In the genomic region with DNA sequence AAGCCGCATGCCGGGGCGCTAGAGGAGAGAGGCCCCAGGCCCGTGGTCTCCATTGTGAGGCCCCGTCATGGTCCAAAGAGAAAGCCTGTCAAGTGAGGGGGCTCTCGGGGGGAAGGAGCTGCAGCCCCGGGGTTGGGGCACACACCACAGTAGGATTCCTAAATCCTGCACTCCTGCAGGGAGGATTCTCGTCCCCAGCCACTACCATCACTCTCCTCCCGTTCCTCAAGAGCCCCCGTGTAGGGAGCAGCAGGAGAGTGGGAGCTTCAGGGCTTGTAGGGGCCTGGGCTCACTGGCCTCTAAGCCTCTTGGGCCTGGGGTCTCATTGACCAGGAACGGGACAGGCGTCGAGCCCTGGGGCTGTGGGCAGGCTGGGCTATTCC, we compare ENCODE assay signal across 8 cellular contexts. TPM values are rescaled to one million over a fixed set of nuclear protein-coding genes. Genes with fewer than 3 reads are reported as not detected.
DNase-seq lines count a peak whose midpoint lies in the region; ATAC-seq, FAIRE-seq and TF ChIP-seq lines count a peak whose summit lies in the region.

No MANE protein-coding gene starts in this region.

- peak overlapping the region; percentile 87 to 94 (median 91) for H3K27ac Mint-ChIP-seq in CD14-positive monocyte

- DNase-seq in CD14-positive monocyte (ENCODE audit: low spot score) = no peak
- no peak for DNase-seq in LNCaP clone FGC (ENCODE audit: low read depth)
- DNase-seq in H1 (ENCODE audit: low read depth in 1 of 2, low spot score in 2 of 2) = no peak
- no peak for DNase-seq in omental fat pad (ENCODE audit: low spot score)
- no peak for DNase-seq in SW 1271 (lab: John Stamatoyannopoulos, UW)
- no peak for DNase-seq in RKO (ENCODE audit: low spot score)
- DNase-seq in islet precursor cell = no peak

- H3K14ac ChIP-seq in H1 (ENCODE audit: insufficient read length) = no peak overlapping the region

- H3K9me3 Mint-ChIP-seq in CD14-positive monocyte = peaks cover 0 to 2% (median 0%) of the 10 kb centered on the region in 7 donors

- H3K4me1 ChIP-seq in H1 (replicated peaks in 1 of 4; ENCODE audit: control insufficient read depth in 3 of 4, insufficient read depth in 4 of 4, low read length in 3 of 4) = peaks cover 0 to 24% (median 15%) of the 10 kb centered on the region in 4 experiments; a peak in 5 of 7 replicates

- H3K23me2 ChIP-seq in H1 (ENCODE audit: low read depth, low read length) = peaks cover 11% of the 10 kb centered on the region; the same call in 1 of the 2 replicates

- H3K18ac ChIP-seq in H1 (ENCODE audit: extremely low read depth, low read length) = no peak overlapping the region

- no peak overlapping the region for H2BK12ac ChIP-seq in H1 (ENCODE audit: low read depth, low read length)

- ATAC-seq in omental fat pad (ENCODE audit: low FRiP score) = peak; percentile 2
- no peak for ATAC-seq in GM19023 (IDR thresholded peaks at IDR 0.05; ENCODE audit: unreplicated experiment)

- no peak for TF ChIP-seq RAD21 in H1 (IDR thresholded peaks at IDR 0.05 in 1 of 2, conservative IDR thresholded peaks at IDR 0.05 in 1 of 2; ENCODE audit: low read depth in 2 of 2, low read length in 2 of 2)

- H3K4me3 ChIP-seq in LNCaP clone FGC (ENCODE audit: low read depth, low read length) (peak overlapping the region; percentile 67), H1 (ENCODE audit: extremely low read depth in 1 of 4, insufficient read depth in 2 of 4, low read depth in 3 of 4, low read length in 4 of 4) (peak overlapping the region in 1 of 4 experiments; percentile 73; a peak in 4 of 8 replicates)

- no peak overlapping the region for H2AFZ ChIP-seq in H1 (ENCODE audit: low read length)

- POLR2A ChIA-PET in H1 (lab: Charles Lee; ENCODE audit: partially characterized antibody) = interaction anchor here (1.1 to 1.5 kb wide), 4 partner anchors 19 to 269 kb away, joined by 3 to 4 read pairs (median 4); partner anchors contain the start of genes ATP6V0D1 and PSMB10

- no peak overlapping the region for H3K4ac ChIP-seq in H1 (replicated peaks; ENCODE audit: insufficient read length, low read depth, low read length)

- no peak for FAIRE-seq in H1 (lab: Jason Lieb, UNC)

- peak overlapping the region; percentile 88 to 96 for H3K4me3 Mint-ChIP-seq in CD14-positive monocyte

- peaks cover 0 to 3% (median 0%) of the 10 kb centered on the region in 4 experiments; a peak in 2 of 7 replicates for H3K27me3 ChIP-seq in H1 (replicated peaks in 1 of 4; ENCODE audit: control insufficient read depth in 3 of 4, extremely low read depth in 1 of 4, insufficient read depth in 3 of 4, low read length in 3 of 4)

- H2BK20ac ChIP-seq in H1 (ENCODE audit: low read length) = no peak overlapping the region

- H4K8ac ChIP-seq in H1 (ENCODE audit: extremely low read depth, insufficient read depth, low read length) = no peak overlapping the region; the same call in 1 of the 2 replicates

- H4K20me1 ChIP-seq in H1 (replicated peaks in 1 of 2; ENCODE audit: control insufficient read depth in 1 of 2, insufficient read depth in 2 of 2, low read length in 2 of 2) = peaks cover 3 to 8% of the 10 kb centered on the region in 2 experiments

- TF ChIP-seq POLR2A in H1 (IDR thresholded peaks at IDR 0.05; ENCODE audit: control extremely low read depth in 1 of 2, low read depth in 2 of 2, low read length in 2 of 2) = no peak

- H3K23ac ChIP-seq in H1 (ENCODE audit: insufficient read length) = no peak overlapping the region

- H3K9ac ChIP-seq in H1 (replicated peaks in 1 of 4; ENCODE audit: extremely low read depth in 1 of 4, low read depth in 3 of 4, low read length in 3 of 4) = no peak overlapping the region

- CTCF ChIA-PET in H1 (lab: Charles Lee; ENCODE audit: partially characterized antibody) = interaction anchor here (0.6 to 13.7 kb wide), 26 partner anchors 10 to 274 kb away, joined by 3 to 202 read pairs (median 6); partner anchors contain the start of genes CARMIL2 and CTRL

- no peak overlapping the region for H2BK5ac ChIP-seq in H1 (ENCODE audit: low read depth, low read length)

- H3K27me3 Mint-ChIP-seq in CD14-positive monocyte (ENCODE audit: low read depth in 3 of 3) = peaks cover 0 to 2% (median 0%) of the 10 kb centered on the region in 3 donors

- TF ChIP-seq CTCF in CD14-positive monocyte (IDR thresholded peaks at IDR 0.05) (no peak), LNCaP clone FGC (IDR thresholded peaks at IDR 0.05; ENCODE audit: control insufficient read depth, extremely low read depth, insufficient read depth) (no peak), H1 (IDR thresholded peaks at IDR 0.05; ENCODE audit: control extremely low read depth in 1 of 3, insufficient read depth in 1 of 3, low read depth in 1 of 3, low read length in 3 of 3) (no peak), omental fat pad (IDR thresholded peaks at IDR 0.05) (no peak)

- H3K56ac ChIP-seq in H1 (replicated peaks; ENCODE audit: insufficient read length, low read depth, low read length) = no peak overlapping the region

- 71% methylated on average over 12 of the region's 13 CpGs; no CpG with 5 or more reads in 1 of the 2 experiments for WGBS in H1 (ENCODE audit: extremely low coverage in 1 of 2, insufficient coverage in 1 of 2, insufficient read length in 1 of 2, insufficient replicate concordance in 2 of 2, low coverage in 1 of 2, low lambda C conversion rate in 2 of 2, missing lambda C conversion rate in 1 of 2), 2 experiments

- H3K79me2 ChIP-seq in H1 (ENCODE audit: control insufficient read depth in 1 of 2, insufficient read depth in 2 of 2, low read length in 2 of 2) = no peaks in the 10 kb centered on the region

- no peak overlapping the region for H4K5ac ChIP-seq in H1 (ENCODE audit: insufficient read length, low read depth, low read length)

- no peak overlapping the region for H2BK120ac ChIP-seq in H1 (replicated peaks; ENCODE audit: low read depth, low read length)

- no peak overlapping the region for H3K27ac ChIP-seq in H1 (ENCODE audit: low read depth, low read length)

- no peaks in the 10 kb centered on the region for H3K79me1 ChIP-seq in H1 (ENCODE audit: low read depth, low read length)

- no peaks in the 10 kb centered on the region for H3K36me3 ChIP-seq in H1 (ENCODE audit: control insufficient read depth in 2 of 4, insufficient read depth in 4 of 4, low read length in 3 of 4)

- no peak overlapping the region for H4K91ac ChIP-seq in H1 (replicated peaks; ENCODE audit: insufficient read length, low read length)

- H3K9me3 ChIP-seq in H1 (ENCODE audit: insufficient read depth in 2 of 2, low read depth in 1 of 2, low read length in 1 of 2) = no peaks in the 10 kb centered on the region

- H2AK5ac ChIP-seq in H1 (ENCODE audit: low read depth, low read length) = no peak overlapping the region

- H2BK15ac ChIP-seq in H1 (ENCODE audit: low read length) = no peak overlapping the region

- intact Hi-C loops in CD14-positive monocyte (cut with micrococcal nuclease) = loop anchor here (2.0 to 10.0 kb wide), 9 partner anchors 50 to 417 kb away; partner anchors contain the start of genes RANBP10 (in 2 of the 2), TSNAXIP1 (in 2 of the 2), CENPT (in 1 of the 2) and CTCF (in 1 of the 2)

- peak overlapping the region; percentile 78 to 95 for H3K4me2 ChIP-seq in H1 (ENCODE audit: insufficient read depth in 1 of 2, low read depth in 2 of 2, low read length in 2 of 2)

- peaks cover 5 to 8% of the 10 kb centered on the region in 2 donors for H3K36me3 Mint-ChIP-seq in CD14-positive monocyte

- H3K4me1 Mint-ChIP-seq in CD14-positive monocyte = peaks cover 30% of the 10 kb centered on the region

- no peak for TF ChIP-seq EP300 in H1 (IDR thresholded peaks at IDR 0.05; ENCODE audit: borderline replicate concordance in 1 of 2, low read depth in 2 of 2, low read length in 2 of 2)

RNA-seq across cellular contexts. Expression of gene C16orf86, which starts 0.8 kb away (rescaled TPM):
- polyA plus RNA-seq in CD14-positive monocyte (1 to 10 TPM; 4.1 to 4.6 TPM), H1 (2011; rRNA removed) (1.4 and 2.4 TPM in 2 replicates)
- total RNA-seq in H1 (2021; fragmentation: NEBNext Ultra II Directional; extraction: Animal tissue kit (Norgen Biotek cat#: 25700)) = 2.0 and 2.3 TPM in 2 replicates
- polyA plus RNA-seq in H1 (2011; cell fraction: cytosol; rRNA removed) = 3.3 TPM
- polyA plus RNA-seq in H1 (2011; cell fraction: nucleus; rRNA removed) = 4.8 TPM
- polyA plus RNA-seq in H1 (2012, experiment 1 of 2) = 1.3 to 2.3 TPM (median 1.7 TPM) in 4 replicates
- polyA plus RNA-seq in H1 (2012, experiment 2 of 2) = 2.9 TPM
- 1.8 TPM for polyA plus RNA-seq in H1 (2013, experiment 1 of 2)
- 1.6 TPM for polyA plus RNA-seq in H1 (2013, experiment 2 of 2)
- polyA minus RNA-seq in H1 (2011; rRNA and poly(A)+ RNA removed) = 0.20 and 0.47 TPM in 2 replicates
- polyA minus RNA-seq in H1 (2011; cell fraction: cytosol; rRNA and poly(A)+ RNA removed) = 2.2 TPM
- polyA minus RNA-seq in H1 (2011; cell fraction: nucleus; rRNA and poly(A)+ RNA removed) = 0.80 TPM
- total RNA-seq in omental fat pad = 1 to 10 TPM; 5.0 to 8.3 (median 7.6) TPM

RNA-seq across cellular contexts. Expression of gene ENKD1, which starts 0.9 kb away (rescaled TPM):
- polyA plus RNA-seq in CD14-positive monocyte (1 to 10 TPM in 1 of 2 donors, under 1 TPM in 1; 0.92 to 3.2 TPM), H1 (2011; rRNA removed) (16.0 and 16.1 TPM in 2 replicates)
- 9.6 and 12.9 TPM in 2 replicates for total RNA-seq in H1 (2021; fragmentation: NEBNext Ultra II Directional; extraction: Animal tissue kit (Norgen Biotek cat#: 25700))
- polyA plus RNA-seq in H1 (2011; cell fraction: cytosol; rRNA removed) = 15.7 TPM
- polyA plus RNA-seq in H1 (2011; cell fraction: nucleus; rRNA removed) = 28.3 TPM
- 10.8 to 13.3 TPM (median 11.6 TPM) in 4 replicates for polyA plus RNA-seq in H1 (2012, experiment 1 of 2)
- polyA plus RNA-seq in H1 (2012, experiment 2 of 2) = 8.8 TPM
- polyA plus RNA-seq in H1 (2013, experiment 1 of 2) = 9.3 TPM
- polyA plus RNA-seq in H1 (2013, experiment 2 of 2) = 8.1 TPM
- 1.3 and 2.9 TPM in 2 replicates for polyA minus RNA-seq in H1 (2011; rRNA and poly(A)+ RNA removed)
- polyA minus RNA-seq in H1 (2011; cell fraction: cytosol; rRNA and poly(A)+ RNA removed) = 5.9 TPM
- polyA minus RNA-seq in H1 (2011; cell fraction: nucleus; rRNA and poly(A)+ RNA removed) = 9.0 TPM
- total RNA-seq in omental fat pad = 10 to 100 TPM in 3 of 4 donors, 1 to 10 TPM in 1; 7.7 to 17.8 (median 13.7) TPM

RNA-seq across cellular contexts. Expression of gene PARD6A, which starts 6.7 kb away (rescaled TPM):
- polyA plus RNA-seq in CD14-positive monocyte (1 to 10 TPM; 6.1 to 6.9 TPM), H1 (2011; rRNA removed) (21.8 and 28.6 TPM in 2 replicates)
- total RNA-seq in H1 (2021; fragmentation: NEBNext Ultra II Directional; extraction: Animal tissue kit (Norgen Biotek cat#: 25700)) = 14.4 and 15.1 TPM in 2 replicates
- 16.3 TPM for polyA plus RNA-seq in H1 (2011; cell fraction: cytosol; rRNA removed)
- 19.6 TPM for polyA plus RNA-seq in H1 (2011; cell fraction: nucleus; rRNA removed)
- 7.8 to 16.8 TPM (median 12.8 TPM) in 4 replicates for polyA plus RNA-seq in H1 (2012, experiment 1 of 2)
- polyA plus RNA-seq in H1 (2012, experiment 2 of 2) = 19.7 TPM
- 11.5 TPM for polyA plus RNA-seq in H1 (2013, experiment 1 of 2)
- polyA plus RNA-seq in H1 (2013, experiment 2 of 2) = 11.4 TPM
- polyA minus RNA-seq in H1 (2011; rRNA and poly(A)+ RNA removed) = 5.2 and 6.0 TPM in 2 replicates
- polyA minus RNA-seq in H1 (2011; cell fraction: cytosol; rRNA and poly(A)+ RNA removed) = 4.8 TPM
- 5.4 TPM for polyA minus RNA-seq in H1 (2011; cell fraction: nucleus; rRNA and poly(A)+ RNA removed)
- total RNA-seq in omental fat pad = 10 to 100 TPM in 1 of 4 donors, 1 to 10 TPM in 3; 3.2 to 12.5 (median 4.6) TPM

RNA-seq across cellular contexts. Expression of gene ACD, which starts 7.4 kb away (rescaled TPM):
- 10 to 100 TPM; 11.8 to 14.9 TPM for polyA plus RNA-seq in CD14-positive monocyte
- total RNA-seq in H1 (2021; fragmentation: NEBNext Ultra II Directional; extraction: Animal tissue kit (Norgen Biotek cat#: 25700)) = 34.8 and 35.8 TPM in 2 replicates
- polyA plus RNA-seq in H1 (2011; rRNA removed) = 58.0 and 81.7 TPM in 2 replicates
- polyA plus RNA-seq in H1 (2011; cell fraction: cytosol; rRNA removed) = 34.3 TPM
- polyA plus RNA-seq in H1 (2011; cell fraction: nucleus; rRNA removed) = 79.1 TPM
- polyA plus RNA-seq in H1 (2012, experiment 1 of 2) = 37.3 to 46.0 TPM (median 44.3 TPM) in 4 replicates
- polyA plus RNA-seq in H1 (2012, experiment 2 of 2) = 52.7 TPM
- 38.0 TPM for polyA plus RNA-seq in H1 (2013, experiment 1 of 2)
- 35.8 TPM for polyA plus RNA-seq in H1 (2013, experiment 2 of 2)
- 18.5 and 23.8 TPM in 2 replicates for polyA minus RNA-seq in H1 (2011; rRNA and poly(A)+ RNA removed)
- polyA minus RNA-seq in H1 (2011; cell fraction: cytosol; rRNA and poly(A)+ RNA removed) = 28.0 TPM
- polyA minus RNA-seq in H1 (2011; cell fraction: nucleus; rRNA and poly(A)+ RNA removed) = 26.7 TPM
- 10 to 100 TPM in 3 of 4 donors, 1 to 10 TPM in 1; 9.5 to 21.3 (median 18.4) TPM for total RNA-seq in omental fat pad

RNA-seq across cellular contexts. Expression of gene CARMIL2, which starts 22.5 kb away (rescaled TPM):
- polyA plus RNA-seq in CD14-positive monocyte = under 1 TPM in 1 of 2 donors, not detected in 1; 0.30 TPM
- 34.5 and 36.7 TPM in 2 replicates for total RNA-seq in H1 (2021; fragmentation: NEBNext Ultra II Directional; extraction: Animal tissue kit (Norgen Biotek cat#: 25700))
- 15.7 and 29.8 TPM in 2 replicates for polyA plus RNA-seq in H1 (2011; rRNA removed)
- 16.3 TPM for polyA plus RNA-seq in H1 (2011; cell fraction: cytosol; rRNA removed)
- polyA plus RNA-seq in H1 (2011; cell fraction: nucleus; rRNA removed) = 110 TPM
- 15.1 to 29.6 TPM (median 24.7 TPM) in 4 replicates for polyA plus RNA-seq in H1 (2012, experiment 1 of 2)
- polyA plus RNA-seq in H1 (2012, experiment 2 of 2) = 20.2 TPM
- 26.1 TPM for polyA plus RNA-seq in H1 (2013, experiment 1 of 2)
- 23.1 TPM for polyA plus RNA-seq in H1 (2013, experiment 2 of 2)
- polyA minus RNA-seq in H1 (2011; rRNA and poly(A)+ RNA removed) = 10.4 and 13.2 TPM in 2 replicates
- 17.1 TPM for polyA minus RNA-seq in H1 (2011; cell fraction: cytosol; rRNA and poly(A)+ RNA removed)
- 35.2 TPM for polyA minus RNA-seq in H1 (2011; cell fraction: nucleus; rRNA and poly(A)+ RNA removed)
- total RNA-seq in omental fat pad = 1 to 10 TPM in 3 of 4 donors, under 1 TPM in 1; 0.93 to 7.6 (median 2.4) TPM
